ENCODE assay signal across 1 cellular context in genomic region chr2:73981081-73981968, GRCh38.
TF ChIP-seq lines count a peak whose summit lies in the region.

No MANE protein-coding gene starts in this region.

TF ChIP-seq in K562, 482 proteins besides CTCF, POLR2A, EP300 and RAD21 (continued from another document and continues in another):
- no peak for TF ChIP-seq TFE3 (CRISPR knock-in tag; IDR thresholded peaks at IDR 0.05)
- TF ChIP-seq ZNF347 (CRISPR knock-in tag; IDR thresholded peaks at IDR 0.05; ENCODE audit: low read depth), result no peak
- no peak for TF ChIP-seq ATF4 (CRISPR knock-in tag; IDR thresholded peaks at IDR 0.05)
- TF ChIP-seq ZKSCAN3 (CRISPR knock-in tag; IDR thresholded peaks at IDR 0.05), result no peak
- no peak for TF ChIP-seq ZNF780A (CRISPR knock-in tag; IDR thresholded peaks at IDR 0.05)
- TF ChIP-seq ZNF408 (CRISPR knock-in tag; IDR thresholded peaks at IDR 0.05; ENCODE audit: low read depth), result no peak
- no peak for TF ChIP-seq CEBPB (tag; IDR thresholded peaks at IDR 0.05)
- no peak for TF ChIP-seq KAT2B (IDR thresholded peaks at IDR 0.05; ENCODE audit: low read depth, low read length)
- TF ChIP-seq ZNF740 (CRISPR knock-in tag; IDR thresholded peaks at IDR 0.05), result no peak
- TF ChIP-seq ZNF740 (tag; IDR thresholded peaks at IDR 0.05), result no peak
- TF ChIP-seq RUNX1 (IDR thresholded peaks at IDR 0.05; ENCODE audit: low read depth), result no peak
- TF ChIP-seq KLF1 (tag; IDR thresholded peaks at IDR 0.05), result peak; percentile 50; the same call in 1 of the 2 replicates
- no peak for TF ChIP-seq ZBTB8A (IDR thresholded peaks at IDR 0.05; ENCODE audit: partially characterized antibody)
- TF ChIP-seq, protein P1, sequence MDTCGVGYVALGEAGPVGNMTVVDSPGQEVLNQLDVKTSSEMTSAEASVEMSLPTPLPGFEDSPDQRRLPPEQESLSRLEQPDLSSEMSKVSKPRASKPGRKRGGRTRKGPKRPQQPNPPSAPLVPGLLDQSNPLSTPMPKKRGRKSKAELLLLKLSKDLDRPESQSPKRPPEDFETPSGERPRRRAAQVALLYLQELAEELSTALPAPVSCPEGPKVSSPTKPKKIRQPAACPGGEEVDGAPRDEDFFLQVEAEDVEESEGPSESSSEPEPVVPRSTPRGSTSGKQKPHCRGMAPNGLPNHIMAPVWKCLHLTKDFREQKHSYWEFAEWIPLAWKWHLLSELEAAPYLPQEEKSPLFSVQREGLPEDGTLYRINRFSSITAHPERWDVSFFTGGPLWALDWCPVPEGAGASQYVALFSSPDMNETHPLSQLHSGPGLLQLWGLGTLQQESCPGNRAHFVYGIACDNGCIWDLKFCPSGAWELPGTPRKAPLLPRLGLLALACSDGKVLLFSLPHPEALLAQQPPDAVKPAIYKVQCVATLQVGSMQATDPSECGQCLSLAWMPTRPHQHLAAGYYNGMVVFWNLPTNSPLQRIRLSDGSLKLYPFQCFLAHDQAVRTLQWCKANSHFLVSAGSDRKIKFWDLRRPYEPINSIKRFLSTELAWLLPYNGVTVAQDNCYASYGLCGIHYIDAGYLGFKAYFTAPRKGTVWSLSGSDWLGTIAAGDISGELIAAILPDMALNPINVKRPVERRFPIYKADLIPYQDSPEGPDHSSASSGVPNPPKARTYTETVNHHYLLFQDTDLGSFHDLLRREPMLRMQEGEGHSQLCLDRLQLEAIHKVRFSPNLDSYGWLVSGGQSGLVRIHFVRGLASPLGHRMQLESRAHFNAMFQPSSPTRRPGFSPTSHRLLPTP (IDR thresholded peaks at IDR 0.05; ENCODE audit: borderline replicate concordance, extremely low read depth, insufficient read length), result no peak
- TF ChIP-seq, protein P2, sequence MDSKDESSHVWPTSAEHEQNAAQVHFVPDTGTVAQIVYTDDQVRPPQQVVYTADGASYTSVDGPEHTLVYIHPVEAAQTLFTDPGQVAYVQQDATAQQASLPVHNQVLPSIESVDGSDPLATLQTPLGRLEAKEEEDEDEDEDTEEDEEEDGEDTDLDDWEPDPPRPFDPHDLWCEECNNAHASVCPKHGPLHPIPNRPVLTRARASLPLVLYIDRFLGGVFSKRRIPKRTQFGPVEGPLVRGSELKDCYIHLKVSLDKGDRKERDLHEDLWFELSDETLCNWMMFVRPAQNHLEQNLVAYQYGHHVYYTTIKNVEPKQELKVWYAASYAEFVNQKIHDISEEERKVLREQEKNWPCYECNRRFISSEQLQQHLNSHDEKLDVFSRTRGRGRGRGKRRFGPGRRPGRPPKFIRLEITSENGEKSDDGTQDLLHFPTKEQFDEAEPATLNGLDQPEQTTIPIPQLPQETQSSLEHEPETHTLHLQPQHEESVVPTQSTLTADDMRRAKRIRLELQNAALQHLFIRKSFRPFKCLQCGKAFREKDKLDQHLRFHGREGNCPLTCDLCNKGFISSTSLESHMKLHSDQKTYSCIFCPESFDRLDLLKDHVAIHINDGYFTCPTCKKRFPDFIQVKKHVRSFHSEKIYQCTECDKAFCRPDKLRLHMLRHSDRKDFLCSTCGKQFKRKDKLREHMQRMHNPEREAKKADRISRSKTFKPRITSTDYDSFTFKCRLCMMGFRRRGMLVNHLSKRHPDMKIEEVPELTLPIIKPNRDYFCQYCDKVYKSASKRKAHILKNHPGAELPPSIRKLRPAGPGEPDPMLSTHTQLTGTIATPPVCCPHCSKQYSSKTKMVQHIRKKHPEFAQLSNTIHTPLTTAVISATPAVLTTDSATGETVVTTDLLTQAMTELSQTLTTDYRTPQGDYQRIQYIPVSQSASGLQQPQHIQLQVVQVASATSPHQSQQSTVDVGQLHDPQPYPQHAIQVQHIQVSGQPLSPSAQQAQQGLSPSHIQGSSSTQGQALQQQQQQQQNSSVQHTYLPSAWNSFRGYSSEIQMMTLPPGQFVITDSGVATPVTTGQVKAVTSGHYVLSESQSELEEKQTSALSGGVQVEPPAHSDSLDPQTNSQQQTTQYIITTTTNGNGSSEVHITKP (IDR thresholded peaks at IDR 0.05; ENCODE audit: partially characterized antibody), result peak; percentile 53
- peak; percentile 78; the same call in 1 of the 2 replicates for TF ChIP-seq L3MBTL2 (IDR thresholded peaks at IDR 0.05)
- TF ChIP-seq SMARCE1 (IDR thresholded peaks at IDR 0.05), result peak; percentile 59
- no peak for TF ChIP-seq ZNF77 (CRISPR knock-in tag; IDR thresholded peaks at IDR 0.05)
- TF ChIP-seq HLTF (IDR thresholded peaks at IDR 0.05), result no peak
- no peak for TF ChIP-seq FOXA3 (CRISPR knock-in tag; conservative IDR thresholded peaks at IDR 0.05 in 1 of 2, IDR thresholded peaks at IDR 0.05 in 1 of 2)
- TF ChIP-seq, protein P3, sequence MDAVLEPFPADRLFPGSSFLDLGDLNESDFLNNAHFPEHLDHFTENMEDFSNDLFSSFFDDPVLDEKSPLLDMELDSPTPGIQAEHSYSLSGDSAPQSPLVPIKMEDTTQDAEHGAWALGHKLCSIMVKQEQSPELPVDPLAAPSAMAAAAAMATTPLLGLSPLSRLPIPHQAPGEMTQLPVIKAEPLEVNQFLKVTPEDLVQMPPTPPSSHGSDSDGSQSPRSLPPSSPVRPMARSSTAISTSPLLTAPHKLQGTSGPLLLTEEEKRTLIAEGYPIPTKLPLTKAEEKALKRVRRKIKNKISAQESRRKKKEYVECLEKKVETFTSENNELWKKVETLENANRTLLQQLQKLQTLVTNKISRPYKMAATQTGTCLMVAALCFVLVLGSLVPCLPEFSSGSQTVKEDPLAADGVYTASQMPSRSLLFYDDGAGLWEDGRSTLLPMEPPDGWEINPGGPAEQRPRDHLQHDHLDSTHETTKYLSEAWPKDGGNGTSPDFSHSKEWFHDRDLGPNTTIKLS (IDR thresholded peaks at IDR 0.05; ENCODE audit: borderline replicate concordance, low read depth), result peak; percentile 59; the same call in 1 of the 2 replicates
- TF ChIP-seq JUNB (CRISPR knock-in tag; conservative IDR thresholded peaks at IDR 0.05), result no peak
- no peak for TF ChIP-seq ATF1 (CRISPR knock-in tag; IDR thresholded peaks at IDR 0.05)
- TF ChIP-seq ATF1 (tag; IDR thresholded peaks at IDR 0.05), result 0 out of 2 replicates have a peak, but pooled peaks have one; percentile 14
- no peak for TF ChIP-seq HMG20B (CRISPR knock-in tag; IDR thresholded peaks at IDR 0.05)
- TF ChIP-seq, protein P4, sequence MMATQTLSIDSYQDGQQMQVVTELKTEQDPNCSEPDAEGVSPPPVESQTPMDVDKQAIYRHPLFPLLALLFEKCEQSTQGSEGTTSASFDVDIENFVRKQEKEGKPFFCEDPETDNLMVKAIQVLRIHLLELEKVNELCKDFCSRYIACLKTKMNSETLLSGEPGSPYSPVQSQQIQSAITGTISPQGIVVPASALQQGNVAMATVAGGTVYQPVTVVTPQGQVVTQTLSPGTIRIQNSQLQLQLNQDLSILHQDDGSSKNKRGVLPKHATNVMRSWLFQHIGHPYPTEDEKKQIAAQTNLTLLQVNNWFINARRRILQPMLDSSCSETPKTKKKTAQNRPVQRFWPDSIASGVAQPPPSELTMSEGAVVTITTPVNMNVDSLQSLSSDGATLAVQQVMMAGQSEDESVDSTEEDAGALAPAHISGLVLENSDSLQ (IDR thresholded peaks at IDR 0.05), result peak; percentile 46
- no peak for TF ChIP-seq KLF6 (CRISPR knock-in tag; IDR thresholded peaks at IDR 0.05; ENCODE audit: borderline replicate concordance)
- TF ChIP-seq ERF (CRISPR knock-in tag; IDR thresholded peaks at IDR 0.05), result 0 out of 2 replicates have a peak, but pooled peaks have one; percentile 17
- no peak for TF ChIP-seq CHD1 (IDR thresholded peaks at IDR 0.05; ENCODE audit: low read length)
- TF ChIP-seq PBX2 (CRISPR knock-in tag; IDR thresholded peaks at IDR 0.05; ENCODE audit: low read depth), result no peak
- TF ChIP-seq PBX2 (tag; conservative IDR thresholded peaks at IDR 0.05; ENCODE audit: low read depth), result no peak
- no peak for TF ChIP-seq MTA3 (IDR thresholded peaks at IDR 0.05; ENCODE audit: borderline replicate concordance)
- no peak for TF ChIP-seq DIDO1 (tag; IDR thresholded peaks at IDR 0.05; ENCODE audit: low read depth)
- TF ChIP-seq, protein P5, sequence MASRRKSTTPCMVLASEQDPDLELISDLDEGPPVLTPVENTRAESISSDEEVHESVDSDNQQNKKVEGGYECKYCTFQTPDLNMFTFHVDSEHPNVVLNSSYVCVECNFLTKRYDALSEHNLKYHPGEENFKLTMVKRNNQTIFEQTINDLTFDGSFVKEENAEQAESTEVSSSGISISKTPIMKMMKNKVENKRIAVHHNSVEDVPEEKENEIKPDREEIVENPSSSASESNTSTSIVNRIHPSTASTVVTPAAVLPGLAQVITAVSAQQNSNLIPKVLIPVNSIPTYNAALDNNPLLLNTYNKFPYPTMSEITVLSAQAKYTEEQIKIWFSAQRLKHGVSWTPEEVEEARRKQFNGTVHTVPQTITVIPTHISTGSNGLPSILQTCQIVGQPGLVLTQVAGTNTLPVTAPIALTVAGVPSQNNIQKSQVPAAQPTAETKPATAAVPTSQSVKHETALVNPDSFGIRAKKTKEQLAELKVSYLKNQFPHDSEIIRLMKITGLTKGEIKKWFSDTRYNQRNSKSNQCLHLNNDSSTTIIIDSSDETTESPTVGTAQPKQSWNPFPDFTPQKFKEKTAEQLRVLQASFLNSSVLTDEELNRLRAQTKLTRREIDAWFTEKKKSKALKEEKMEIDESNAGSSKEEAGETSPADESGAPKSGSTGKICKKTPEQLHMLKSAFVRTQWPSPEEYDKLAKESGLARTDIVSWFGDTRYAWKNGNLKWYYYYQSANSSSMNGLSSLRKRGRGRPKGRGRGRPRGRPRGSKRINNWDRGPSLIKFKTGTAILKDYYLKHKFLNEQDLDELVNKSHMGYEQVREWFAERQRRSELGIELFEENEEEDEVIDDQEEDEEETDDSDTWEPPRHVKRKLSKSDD (conservative IDR thresholded peaks at IDR 0.05; ENCODE audit: low read length), result no peak
- no peak for TF ChIP-seq ZNF445 (CRISPR knock-in tag; IDR thresholded peaks at IDR 0.05; ENCODE audit: low read depth)
